ENCODE assay signal across 8 cellular contexts in genomic region chr4:121950212-121950679, GRCh38. TPM values are rescaled to one million over a fixed set of nuclear protein-coding genes. Genes with fewer than 3 reads are reported as not detected.
DNase-seq lines count a peak whose midpoint lies in the region; ATAC-seq, FAIRE-seq and TF ChIP-seq lines count a peak whose summit lies in the region.

No MANE protein-coding gene starts in this region.

- peak overlapping the region; percentile 57 for H3K4me3 ChIP-seq in astrocyte of the spinal cord (ENCODE audit: low read depth, low read length)
- peak overlapping the region; percentile 80 for H3K4me3 ChIP-seq in iPS-18a (ENCODE audit: low read length)
- peak overlapping the region; percentile 70 for H3K4me3 ChIP-seq in skeletal muscle satellite cell (ENCODE audit: low read length)

- no peak overlapping the region for H3K27ac ChIP-seq in iPS-18a (ENCODE audit: low read length)

- peak; percentile 82 for ATAC-seq in GM21390 (IDR thresholded peaks at IDR 0.05; ENCODE audit: unreplicated experiment)

- DNase-seq in DMS 273 treated with DMSO at 0.1 percent for 48 hours (lab: John Stamatoyannopoulos, UW) (peak; percentile 17), HUDEP-2 (lab: John Stamatoyannopoulos, UW; ENCODE audit: unreplicated experiment in 76 of 76) (peak in 50 of 76 experiments; percentile 1 to 65 (median 24)), T1000 (lab: John Stamatoyannopoulos, UW) (peak; percentile 82), astrocyte of the spinal cord (ENCODE audit: low read depth, low spot score) (peak; percentile 70), RCC 7860 (ENCODE audit: low spot score) (no peak)

- H3K9me3 ChIP-seq in iPS-18a (ENCODE audit: control insufficient read depth, low read depth, low read length) (no peaks in the 10 kb centered on the region), skeletal muscle satellite cell (replicated peaks; ENCODE audit: low read length) (no peaks in the 10 kb centered on the region)

- no peak for FAIRE-seq in RCC 7860 (lab: Jason Lieb, UNC)

- peak; percentile 80 for TF ChIP-seq CTCF in astrocyte of the spinal cord (IDR thresholded peaks at IDR 0.05; ENCODE audit: low read depth, low read length)

- H3K36me3 ChIP-seq in iPS-18a (ENCODE audit: control insufficient read depth, low read depth, low read length) (no peaks in the 10 kb centered on the region), skeletal muscle satellite cell (ENCODE audit: insufficient read depth, low read length) (no peaks in the 10 kb centered on the region)

- in situ Hi-C loops in astrocyte of the spinal cord (cut with HindIII; ENCODE audit: low sequenced_read_pairs), result no loop called here

- no peaks in the 10 kb centered on the region for H3K4me1 ChIP-seq in iPS-18a (ENCODE audit: control insufficient read depth, low read depth, low read length)
- peaks cover 3% of the 10 kb centered on the region for H3K4me1 ChIP-seq in skeletal muscle satellite cell (ENCODE audit: control insufficient read depth, insufficient read depth, low read length)

- H3K4me2 ChIP-seq in skeletal muscle satellite cell (ENCODE audit: low read length), result peak overlapping the region; percentile 85

- peaks cover 69% of the 10 kb centered on the region for H3K27me3 ChIP-seq in iPS-18a (ENCODE audit: control insufficient read depth, insufficient read depth, low read length)
- no peaks in the 10 kb centered on the region for H3K27me3 ChIP-seq in skeletal muscle satellite cell (ENCODE audit: control insufficient read depth, insufficient read depth, low read length)

- H3K9ac ChIP-seq in iPS-18a (ENCODE audit: low read length) (peak overlapping the region; percentile 45), skeletal muscle satellite cell (ENCODE audit: low read depth, low read length) (peak overlapping the region; percentile 53)

RNA-seq across cellular contexts. Expression of gene TRPC3, which starts 1.6 kb away (rescaled TPM):
- total RNA-seq in skeletal muscle satellite cell (2012; rRNA removed), result under 0.01 TPM in 1 of 2 replicates, not detected in the other
